25 cellular contexts compared by ENCODE assay signal in the genomic region with DNA sequence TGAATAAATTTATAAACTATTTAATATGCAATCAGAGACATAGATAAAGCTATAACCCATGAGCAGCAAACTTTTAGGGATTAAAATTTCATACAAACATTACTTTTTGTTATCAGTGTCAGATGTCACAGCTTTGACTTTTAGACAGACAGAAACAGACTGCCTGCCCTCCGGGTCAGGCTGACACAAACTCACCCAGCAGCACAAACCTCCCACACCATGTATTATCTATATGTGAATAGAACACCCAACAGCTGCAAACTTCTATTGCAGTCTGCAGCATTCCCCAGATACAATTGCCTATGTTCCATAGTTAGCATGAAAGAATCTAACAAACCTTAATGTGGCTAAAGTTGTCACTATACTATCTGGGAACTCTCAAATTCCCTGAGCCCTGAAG.
"Had no signal": no experiment of that assay in that cellular context is flagged by ENCODE, and none has a peak within 500 bp of the region (broad histone marks: within the 10 kb centered on the region; RNA-seq: fewer than 3 reads in every experiment).

No MANE protein-coding gene starts in this region.

- DNase-seq: colonic mucosa; effector memory CD4-positive, alpha-beta T cell; foreskin keratinocyte; heart left ventricle; kidney; left lung; mesenchymal stem cell; midbrain; naive thymus-derived CD4-positive, alpha-beta T cell; sigmoid colon; small intestine; stimulated activated CD4-positive, alpha-beta T cell treated with anti-CD3 and anti-CD28 coated beads, Interleukin-15, amount 100 ng/mL, for 24 hours; stimulated activated CD4-positive, alpha-beta T cell treated with anti-CD3 and anti-CD28 coated beads, Interleukin-2, amount 100 ng/mL, for 48 hours; stimulated activated naive B cell treated with anti-CD40 and anti-IgM and Interleukin-4, amounts not matched to agents 10 μg/mL and 1 μg/mL and 100 μg/mL, for 72 hours; transverse colon had no signal

- H3K27me3 ChIP-seq: colonic mucosa, esophagus muscularis mucosa, foreskin keratinocyte, gastroesophageal sphincter, heart left ventricle, hepatocyte, left lung, right atrium auricular region, sigmoid colon, transverse colon, vagina had no signal

- H3K4me3 Mint-ChIP-seq: dendritic cell treated with granulocyte-macrophage colony-stimulating factor and Interleukin-4, amounts not matched to agents 40 ng/mL and 50 ng/mL, for 4 days; naive thymus-derived CD4-positive, alpha-beta T cell; stimulated activated naive B cell treated with anti-CD40 and anti-IgM and Interleukin-4, amounts not matched to agents 10 μg/mL and 1 μg/mL and 100 μg/mL, for 72 hours; stimulated activated naive CD8-positive, alpha-beta T cell treated with anti-CD3 and anti-CD28 coated beads, Interleukin-15, Interleukin-2, amounts not matched to agents 100 ng/mL and 50 ng/mL, for 24 hours had no signal

- H3K4me1 ChIP-seq: colonic mucosa, esophagus muscularis mucosa, foreskin keratinocyte, heart left ventricle, left lung, parathyroid adenoma, prostate gland, right atrium auricular region, transverse colon, vagina had no signal

- H3K36me3 Mint-ChIP-seq: naive thymus-derived CD4-positive, alpha-beta T cell; stimulated activated naive B cell treated with anti-CD40 and anti-IgM and Interleukin-4, amounts not matched to agents 10 μg/mL and 1 μg/mL and 100 μg/mL, for 72 hours had no signal

- H3K4me3 ChIP-seq: colonic mucosa, esophagus muscularis mucosa, gastroesophageal sphincter, heart left ventricle, hepatocyte, left lung, prostate gland, right atrium auricular region, sigmoid colon, transverse colon, vagina had no signal

- H3K9me3 ChIP-seq: colonic mucosa, esophagus muscularis mucosa, gastroesophageal sphincter, heart left ventricle, left lung, prostate gland, right atrium auricular region, sigmoid colon, transverse colon, vagina had no signal

- H3K4me1 Mint-ChIP-seq: naive thymus-derived CD4-positive, alpha-beta T cell; stimulated activated naive B cell treated with anti-CD40 and anti-IgM and Interleukin-4, amounts not matched to agents 10 μg/mL and 1 μg/mL and 100 μg/mL, for 72 hours had no signal

- H3K79me2 ChIP-seq: hepatocyte, parathyroid adenoma had no signal

- H3K27ac ChIP-seq: colonic mucosa, esophagus muscularis mucosa, foreskin keratinocyte, gastroesophageal sphincter, heart left ventricle, hepatocyte, left lung, parathyroid adenoma, prostate gland, right atrium auricular region, sigmoid colon, transverse colon, vagina had no signal

- H3K9ac ChIP-seq: parathyroid adenoma had no signal

- H3K9me3 Mint-ChIP-seq: dendritic cell treated with granulocyte-macrophage colony-stimulating factor and Interleukin-4, amounts not matched to agents 40 ng/mL and 50 ng/mL, for 4 days; stimulated activated naive B cell treated with anti-CD40 and anti-IgM and Interleukin-4, amounts not matched to agents 10 μg/mL and 1 μg/mL and 100 μg/mL, for 72 hours; stimulated activated naive CD8-positive, alpha-beta T cell treated with anti-CD3 and anti-CD28 coated beads, Interleukin-15, Interleukin-2, amounts not matched to agents 100 ng/mL and 50 ng/mL, for 24 hours had no signal

- ATAC-seq: foreskin keratinocyte; gastroesophageal sphincter; heart left ventricle; left lung; naive thymus-derived CD4-positive, alpha-beta T cell; stimulated activated naive B cell treated with anti-CD40 and anti-IgM and Interleukin-4, amounts not matched to agents 10 μg/mL and 1 μg/mL and 100 μg/mL, for 72 hours had no signal

- H3K4me2 ChIP-seq: hepatocyte had no signal

- H3K27ac Mint-ChIP-seq: dendritic cell treated with granulocyte-macrophage colony-stimulating factor and Interleukin-4, amounts not matched to agents 40 ng/mL and 50 ng/mL, for 4 days; naive thymus-derived CD4-positive, alpha-beta T cell; stimulated activated naive B cell treated with anti-CD40 and anti-IgM and Interleukin-4, amounts not matched to agents 10 μg/mL and 1 μg/mL and 100 μg/mL, for 72 hours; stimulated activated naive CD8-positive, alpha-beta T cell treated with anti-CD3 and anti-CD28 coated beads, Interleukin-15, Interleukin-2, amounts not matched to agents 100 ng/mL and 50 ng/mL, for 24 hours had no signal

- H3K36me3 ChIP-seq: colonic mucosa, esophagus muscularis mucosa, gastroesophageal sphincter, heart left ventricle, left lung, prostate gland, right atrium auricular region, sigmoid colon, transverse colon, vagina had no signal

- FAIRE-seq: endothelial cell of umbilical vein, kidney, small intestine had no signal

- H2AFZ ChIP-seq: hepatocyte, parathyroid adenoma had no signal

- H3K27me3 Mint-ChIP-seq: dendritic cell treated with granulocyte-macrophage colony-stimulating factor and Interleukin-4, amounts not matched to agents 40 ng/mL and 50 ng/mL, for 4 days had no signal
